ENCODE assay signal across 17 cellular contexts in the genomic region with DNA sequence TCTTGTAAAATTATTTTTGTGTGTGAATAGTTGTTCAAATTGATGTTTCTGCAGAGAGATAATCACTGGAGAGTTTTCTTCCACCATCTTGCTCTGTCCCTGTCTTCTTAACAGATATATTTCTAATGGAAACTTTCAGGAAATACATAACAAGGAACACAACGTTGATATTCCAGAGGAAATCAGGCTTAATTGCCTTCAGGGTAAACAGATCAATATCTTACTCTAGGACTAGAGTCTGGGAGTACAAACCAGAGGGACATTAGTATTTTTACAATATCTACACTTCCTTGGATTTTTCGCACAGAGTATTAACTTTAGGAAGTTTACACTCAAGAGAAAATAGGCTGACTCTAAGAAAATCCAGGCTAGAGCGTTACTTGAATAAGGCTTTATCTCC.
DNase-seq lines count a peak whose midpoint lies in the region; ATAC-seq and TF ChIP-seq lines count a peak whose summit lies in the region.
"Had no signal": no experiment of that assay in that cellular context is flagged by ENCODE, and none has a peak within 500 bp of the region (broad histone marks: within the 10 kb centered on the region; RNA-seq: fewer than 3 reads in every experiment).

No MANE protein-coding gene starts in this region.

- peak overlapping the region; percentile 25 for H3K27ac Mint-ChIP-seq in Calu3 (ENCODE audit: unreplicated experiment)
- H3K27ac Mint-ChIP-seq: B cell; CD14-positive monocyte; CD4-positive, alpha-beta T cell; GM23338; H9 had no signal

- ATAC-seq in HG02973 (IDR thresholded peaks at IDR 0.05; ENCODE audit: unreplicated experiment) = no peak
- ATAC-seq: GM23338, HCT116 had no signal

- no peak overlapping the region for H3K4me3 ChIP-seq in prostate gland
- H3K4me3 ChIP-seq: BLaER1, GM23338 had no signal

- BruUV-seq in Calu3 (replicated peaks; lab: Mats Ljungman, UMichigan) = no TSS peak

- H3K4me1 Mint-ChIP-seq in Calu3 (ENCODE audit: low read depth, unreplicated experiment) = peaks cover 44% of the 10 kb centered on the region
- H3K4me1 Mint-ChIP-seq: CD8-positive, alpha-beta memory T cell had no signal

- H3K4me1 ChIP-seq in prostate gland (replicated peaks) = peaks cover 8% of the 10 kb centered on the region
- H3K4me1 ChIP-seq: BLaER1 had no signal

- DNase-seq in Calu3 = no peak
- no peak for DNase-seq in prostate gland (ENCODE audit: low spot score)
- no peak for DNase-seq in activated CD8-positive, alpha-beta memory T cell treated with anti-CD3 and anti-CD28 coated beads, Interleukin-2, amount 50 U/mL, for 4 hours
- DNase-seq in AG08395 (ENCODE audit: low spot score) = no peak
- DNase-seq: CD4-positive, alpha-beta T cell; CD8-positive, alpha-beta memory T cell; DMS53; DMS79 treated with DMSO at 0.1 percent for 48 hours; GF-D8; H9 had no signal

- WGBS in prostate gland = 53% methylated on average over 3 of the region's 3 CpGs

- no peaks in the 10 kb centered on the region for H3K27me3 Mint-ChIP-seq in Calu3 (ENCODE audit: unreplicated experiment)
- H3K27me3 Mint-ChIP-seq: B cell; CD4-positive, alpha-beta T cell; CD8-positive, alpha-beta memory T cell had no signal

- TF ChIP-seq POLR2A in prostate gland (IDR thresholded peaks at IDR 0.05) = no peak

- CTCF ChIA-PET in Calu3 (lab: Charles Lee) = interaction anchor here (0.7 kb wide), 1 partner anchor 110 kb away, joined by 3 read pairs; no protein-coding TSS in a partner anchor

- H3K4me3 Mint-ChIP-seq in Calu3 (ENCODE audit: low read depth, unreplicated experiment) = no peak overlapping the region
- H3K4me3 Mint-ChIP-seq: B cell; CD14-positive monocyte; CD4-positive, alpha-beta T cell; CD8-positive, alpha-beta memory T cell; GM23338; H9 had no signal

- H3K27ac ChIP-seq in VCaP = peak overlapping the region; percentile 93
- peak overlapping the region; percentile 2 to 60 for H3K27ac ChIP-seq in prostate gland
- H3K27ac ChIP-seq: BLaER1 had no signal

- peaks cover 10% of the 10 kb centered on the region for H3K9me3 Mint-ChIP-seq in Calu3 (ENCODE audit: low read depth, unreplicated experiment)

- no peaks in the 10 kb centered on the region for H3K36me3 ChIP-seq in prostate gland
- H3K36me3 ChIP-seq: BLaER1 had no signal

- H3K9me3 ChIP-seq in prostate gland = no peaks in the 10 kb centered on the region

- no peak for TF ChIP-seq CTCF in Calu3 (IDR thresholded peaks at IDR 0.05; ENCODE audit: unreplicated experiment)
- TF ChIP-seq CTCF in VCaP (conservative IDR thresholded peaks at IDR 0.05) = no peak
- no peak for TF ChIP-seq CTCF in prostate gland (IDR thresholded peaks at IDR 0.05)

- H3K36me3 Mint-ChIP-seq in Calu3 (ENCODE audit: insufficient read depth, unreplicated experiment) = no peaks in the 10 kb centered on the region
- H3K36me3 Mint-ChIP-seq: CD14-positive monocyte had no signal

- H3K27me3 ChIP-seq in prostate gland (replicated peaks; ENCODE audit: insufficient read depth) = no peaks in the 10 kb centered on the region
- H3K27me3 ChIP-seq: BLaER1 had no signal

- intact Hi-C loops in Calu3 (cut with micrococcal nuclease; ENCODE audit: unreplicated experiment) = no loop called here
- intact Hi-C loops in prostate gland (cut with DNase I) = no loop called here
